ENCODE assay signal across 1 cellular context in genomic region chr5:140700177-140701144, GRCh38.
TF ChIP-seq lines count a peak whose summit lies in the region.

TSS of gene ZMAT2 (plus strand) at chr5:140700447. CDS start at chr5:140700461, 14 bp downstream.

TF ChIP-seq in HepG2, 621 proteins besides CTCF, POLR2A, EP300 and RAD21 (continued from another document and continues in another):
- peak; percentile 78; the same call in 1 of the 2 replicates for TF ChIP-seq ZFP91 (CRISPR knock-in tag; IDR thresholded peaks at IDR 0.05; ENCODE audit: borderline replicate concordance)
- 0 out of 2 replicates have a peak, but pooled peaks have one; percentile 5 for TF ChIP-seq ETV5 (CRISPR knock-in tag; IDR thresholded peaks at IDR 0.05; ENCODE audit: borderline replicate concordance)
- TF ChIP-seq HNRNPK (IDR thresholded peaks at IDR 0.05; ENCODE audit: low read depth, low read length, poor library complexity, severe bottlenecking): no peak
- TF ChIP-seq BCLAF1 (IDR thresholded peaks at IDR 0.05): no peak
- TF ChIP-seq MAFG (CRISPR knock-in tag; IDR thresholded peaks at IDR 0.05): no peak
- peak; percentile 68 for TF ChIP-seq NR2F2 (IDR thresholded peaks at IDR 0.05; ENCODE audit: borderline replicate concordance, low read depth)
- no peak for TF ChIP-seq TFE3 (CRISPR knock-in tag; IDR thresholded peaks at IDR 0.05)
- no peak for TF ChIP-seq NR2F6 (IDR thresholded peaks at IDR 0.05)
- no peak for TF ChIP-seq NR2F6 (CRISPR knock-in tag; IDR thresholded peaks at IDR 0.05)
- no peak for TF ChIP-seq KDM6A (CRISPR knock-in tag; IDR thresholded peaks at IDR 0.05; ENCODE audit: low read depth)
- no peak for TF ChIP-seq ATF4 (CRISPR knock-in tag; IDR thresholded peaks at IDR 0.05)
- TF ChIP-seq NCOA2 (CRISPR knock-in tag; IDR thresholded peaks at IDR 0.05): 0 out of 2 replicates have a peak, but pooled peaks have one; percentile 26
- no peak for TF ChIP-seq ZNF704 (CRISPR knock-in tag; IDR thresholded peaks at IDR 0.05; ENCODE audit: borderline replicate concordance)
- no peak for TF ChIP-seq HINFP (CRISPR knock-in tag; IDR thresholded peaks at IDR 0.05; ENCODE audit: low read depth)
- TF ChIP-seq NFE2L1 (CRISPR knock-in tag; IDR thresholded peaks at IDR 0.05; ENCODE audit: borderline replicate concordance): no peak
- TF ChIP-seq ZNF614 (CRISPR knock-in tag; IDR thresholded peaks at IDR 0.05; ENCODE audit: borderline replicate concordance): peak; percentile 88
- TF ChIP-seq ZNF563 (CRISPR knock-in tag; IDR thresholded peaks at IDR 0.05): no peak
- TF ChIP-seq FOSL2 (CRISPR knock-in tag; IDR thresholded peaks at IDR 0.05): peak; percentile 40
- no peak for TF ChIP-seq ZBTB49 (CRISPR knock-in tag; IDR thresholded peaks at IDR 0.05; ENCODE audit: borderline replicate concordance)
- TF ChIP-seq LBX2 (CRISPR knock-in tag; IDR thresholded peaks at IDR 0.05; ENCODE audit: borderline replicate concordance): no peak
- no peak for TF ChIP-seq TCF12 (IDR thresholded peaks at IDR 0.05)
- TF ChIP-seq TCF12 (CRISPR knock-in tag; IDR thresholded peaks at IDR 0.05): no peak
- TF ChIP-seq SNRNP70 (IDR thresholded peaks at IDR 0.05; ENCODE audit: low read depth, low read length): no peak
- peak in 1 of 2 experiments; percentile 70; a peak in 2 of 4 replicates for TF ChIP-seq HMGXB4 (CRISPR knock-in tag; IDR thresholded peaks at IDR 0.05; ENCODE audit: borderline replicate concordance in 1 of 2, low read depth in 1 of 2)
- no peak for TF ChIP-seq ZNF549 (CRISPR knock-in tag; IDR thresholded peaks at IDR 0.05)
- no peak for TF ChIP-seq CENPT (CRISPR knock-in tag; IDR thresholded peaks at IDR 0.05; ENCODE audit: low read depth)
- TF ChIP-seq MXD3 (CRISPR knock-in tag; IDR thresholded peaks at IDR 0.05): no peak
- TF ChIP-seq SNAPC5 (CRISPR knock-in tag; IDR thresholded peaks at IDR 0.05; ENCODE audit: borderline replicate concordance): 0 out of 2 replicates have a peak, but pooled peaks have one; percentile 54
- TF ChIP-seq ZNF12 (CRISPR knock-in tag; IDR thresholded peaks at IDR 0.05): no peak
- TF ChIP-seq TAF1 (CRISPR knock-in tag; IDR thresholded peaks at IDR 0.05): peak; percentile 93
- TF ChIP-seq AKNA (CRISPR knock-in tag; IDR thresholded peaks at IDR 0.05; ENCODE audit: borderline replicate concordance): no peak
- peak; percentile 41; the same call in 1 of the 2 replicates for TF ChIP-seq SPEN (CRISPR knock-in tag; IDR thresholded peaks at IDR 0.05; ENCODE audit: low read depth)
